Comparison of ENCODE assay signal across 11 cellular contexts in the genomic region with DNA sequence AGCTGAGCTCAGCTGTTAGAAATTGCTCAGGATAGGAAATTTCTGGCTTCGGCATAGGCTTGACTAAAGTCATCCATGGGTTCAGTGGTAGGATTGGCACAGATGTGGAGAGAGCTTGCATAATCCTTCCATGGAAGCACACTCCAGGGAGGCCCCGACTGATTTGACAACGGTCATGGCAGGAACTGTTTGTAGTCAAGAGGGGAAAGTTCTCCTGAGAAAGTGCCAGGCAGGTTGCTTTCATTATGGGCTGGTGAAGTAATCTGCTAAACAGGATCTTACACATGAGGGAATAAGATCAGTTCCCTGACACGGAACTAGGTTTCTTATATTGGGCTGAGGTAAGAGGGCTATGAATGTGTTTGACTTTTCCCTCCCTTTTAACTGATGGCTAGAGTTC.
DNase-seq lines count a peak whose midpoint lies in the region; ATAC-seq and TF ChIP-seq lines count a peak whose summit lies in the region.
"Had no signal": no experiment of that assay in that cellular context is flagged by ENCODE, and none has a peak within 500 bp of the region (broad histone marks: within the 10 kb centered on the region; RNA-seq: fewer than 3 reads in every experiment).

No MANE protein-coding gene starts in this region.

- ATAC-seq in omental fat pad (ENCODE audit: low FRiP score) = peak; percentile 91
- ATAC-seq in HG02981 (IDR thresholded peaks at IDR 0.05; ENCODE audit: unreplicated experiment) = no peak
- no peak for ATAC-seq in GM21619 (IDR thresholded peaks at IDR 0.05; ENCODE audit: unreplicated experiment)
- ATAC-seq in T-helper 17 cell = no peak
- ATAC-seq: PC-3; stimulated activated memory B cell treated with anti-CD40 and anti-IgM and Interleukin-4, amounts not matched to agents 10 μg/mL and 1 μg/mL and 100 μg/mL, for 72 hours had no signal

- no peak overlapping the region for H3K4me3 Mint-ChIP-seq in T-helper 17 cell
- H3K4me3 Mint-ChIP-seq: stimulated activated memory B cell treated with anti-CD40 and anti-IgM and Interleukin-4, amounts not matched to agents 10 μg/mL and 1 μg/mL and 100 μg/mL, for 72 hours had no signal

- peaks cover 0 to 26% (median 14%) of the 10 kb centered on the region in 11 experiments; a peak in 13 of 22 replicates for H3K36me3 ChIP-seq in BLaER1 treated with 17β-estradiol and CSF1 and Interleukin-3, amounts not matched to agents 10 nM and 100 nM

- H4K20me1 ChIP-seq in BLaER1 treated with 17β-estradiol and CSF1 and Interleukin-3, amounts not matched to agents 10 nM and 100 nM = no peaks in the 10 kb centered on the region

- H3K4me1 Mint-ChIP-seq in T-helper 17 cell = peaks cover 10% of the 10 kb centered on the region

- H3K9me3 ChIP-seq in BLaER1 treated with 17β-estradiol and CSF1 and Interleukin-3, amounts not matched to agents 10 nM and 100 nM (replicated peaks in 1 of 11) = peaks cover 5 to 23% (median 15%) of the 10 kb centered on the region in 11 experiments; a peak in 18 of 22 replicates
- H3K9me3 ChIP-seq in T-helper 17 cell (ENCODE audit: control insufficient read depth, low read length, poor library complexity, severe bottlenecking) = no peaks in the 10 kb centered on the region

- H3K4me2 ChIP-seq in BLaER1 treated with 17β-estradiol and CSF1 and Interleukin-3, amounts not matched to agents 10 nM and 100 nM = peak overlapping the region in 10 of 11 experiments; percentile 12 to 70 (median 56); a peak in 16 of 22 replicates

- no peaks in the 10 kb centered on the region for H3K27me3 Mint-ChIP-seq in T-helper 17 cell
- H3K27me3 Mint-ChIP-seq: stimulated activated memory B cell treated with anti-CD40 and anti-IgM and Interleukin-4, amounts not matched to agents 10 μg/mL and 1 μg/mL and 100 μg/mL, for 72 hours had no signal

- H3K36me3 Mint-ChIP-seq in T-helper 17 cell (ENCODE audit: low read depth) = no peaks in the 10 kb centered on the region

- H3K9ac ChIP-seq in BLaER1 treated with 17β-estradiol and CSF1 and Interleukin-3, amounts not matched to agents 10 nM and 100 nM = no peak overlapping the region

- no peak for TF ChIP-seq CTCF in omental fat pad (IDR thresholded peaks at IDR 0.05)

- peaks cover 15 to 25% (median 20%) of the 10 kb centered on the region in 10 experiments for H3K4me1 ChIP-seq in BLaER1 treated with 17β-estradiol and CSF1 and Interleukin-3, amounts not matched to agents 10 nM and 100 nM

- H3K27me3 ChIP-seq in BLaER1 treated with 17β-estradiol and CSF1 and Interleukin-3, amounts not matched to agents 10 nM and 100 nM = no peaks in the 10 kb centered on the region

- no peak overlapping the region for H3K27ac ChIP-seq in BLaER1 treated with 17β-estradiol and CSF1 and Interleukin-3, amounts not matched to agents 10 nM and 100 nM

- no peak overlapping the region for H3K4me3 ChIP-seq in BLaER1 treated with 17β-estradiol and CSF1 and Interleukin-3, amounts not matched to agents 10 nM and 100 nM

- DNase-seq in HuH-7 (ENCODE audit: low spot score) = peak; percentile 34
- peak; percentile 96 for DNase-seq in fibroblast of gingiva (ENCODE audit: low read depth)
- DNase-seq in omental fat pad (ENCODE audit: low spot score) = no peak
- DNase-seq in activated gamma-delta T cell treated with Interleukin-2 at 50 U/mL for 16 hours = no peak
- DNase-seq in T-helper 17 cell = no peak
- DNase-seq: central memory CD4-positive, alpha-beta T cell; PC-3 had no signal

- no peak overlapping the region for H3K27ac Mint-ChIP-seq in T-helper 17 cell
- H3K27ac Mint-ChIP-seq: stimulated activated memory B cell treated with anti-CD40 and anti-IgM and Interleukin-4, amounts not matched to agents 10 μg/mL and 1 μg/mL and 100 μg/mL, for 72 hours had no signal

Comparison
In these comparisons a context has a peak if more than half of its experiments do, and no peak if none do; other contexts are left out.
1. DNase-seq: peak in HuH-7 (single experiment) and fibroblast of gingiva (single experiment); none in omental fat pad (single experiment), activated gamma-delta T cell treated with Interleukin-2 at 50 U/mL for 16 hours (single experiment) and T-helper 17 cell (0 of 3).